ENCODE assay signal across 23 cellular contexts in the genomic region with DNA sequence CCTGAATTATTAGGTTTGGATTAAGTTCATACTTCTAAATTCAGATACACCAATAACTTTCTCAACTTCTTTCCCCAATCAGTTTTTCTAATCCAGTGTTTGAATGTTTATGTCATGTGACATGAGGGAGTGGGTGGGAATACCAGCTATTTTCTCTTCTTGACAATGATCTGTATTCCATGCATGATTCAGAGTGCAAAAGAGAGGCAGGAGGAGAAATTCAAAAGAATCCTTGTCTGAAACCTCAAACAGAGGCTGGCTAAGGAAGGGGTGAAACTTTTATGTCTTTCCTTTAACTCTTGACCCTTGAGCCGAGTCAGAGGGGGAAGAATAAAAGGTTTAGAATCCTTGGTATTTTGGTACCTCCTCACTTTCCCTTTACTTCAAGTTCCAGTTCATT.
DNase-seq lines count a peak whose midpoint lies in the region; ATAC-seq, FAIRE-seq and TF ChIP-seq lines count a peak whose summit lies in the region.
"Had no signal": no experiment of that assay in that cellular context is flagged by ENCODE, and none has a peak within 500 bp of the region (broad histone marks: within the 10 kb centered on the region; RNA-seq: fewer than 3 reads in every experiment).

No MANE protein-coding gene starts in this region.

- intact Hi-C loops in left cardiac atrium (cut with DNase I), result loop anchor here in 1 of 2 donors (10.0 kb wide), 1 partner anchor 107 kb away; no protein-coding TSS in a partner anchor

- H3K4me2 ChIP-seq in GM23248 (ENCODE audit: unreplicated experiment), result peak overlapping the region; percentile 32

- peak overlapping the region; percentile 67 for H2AFZ ChIP-seq in GM23248

- H3K36me3 ChIP-seq in GM23248 (ENCODE audit: low read depth), result no peaks in the 10 kb centered on the region
- no peaks in the 10 kb centered on the region for H3K36me3 ChIP-seq in WERI-Rb-1
- H3K36me3 ChIP-seq: lower lobe of right lung, Peyer's patch had no signal

- H3K9ac ChIP-seq in GM23248, result no peak overlapping the region

- 3 to 23% methylated on average over 1 of the region's 1 CpG for WGBS in GM23248 (ENCODE audit: low coverage in 1 of 2, low lambda C conversion rate in 2 of 2, missing lambda C conversion rate in 2 of 2), 2 experiments

- FAIRE-seq in frontal cortex (lab: Jason Lieb, UNC), result no peak
- FAIRE-seq: keratinocyte had no signal

- H3K4me1 ChIP-seq in GM23248 (ENCODE audit: insufficient read depth), result peaks cover 27% of the 10 kb centered on the region

- H3K9me3 ChIP-seq in GM23248 (ENCODE audit: low read depth) (no peaks in the 10 kb centered on the region), WERI-Rb-1 (ENCODE audit: severe bottlenecking) (no peaks in the 10 kb centered on the region)
- H3K9me3 ChIP-seq: lower lobe of right lung, Peyer's patch had no signal

- H4K20me1 ChIP-seq in GM23248 (ENCODE audit: insufficient read depth), result no peaks in the 10 kb centered on the region

- H3K27ac ChIP-seq in GM23248, result 0 out of 2 replicates have a peak overlapping the region, but pooled peaks have one; percentile 7
- H3K27ac ChIP-seq in WERI-Rb-1, result no peak overlapping the region
- H3K27ac ChIP-seq: epithelial cell of prostate, lower lobe of right lung, Peyer's patch, skin epidermis had no signal

- no peak overlapping the region for H3K4me3 ChIP-seq in GM23248
- H3K4me3 ChIP-seq in fibroblast of pulmonary artery (replicated peaks; ENCODE audit: low read depth, low read length), result no peak overlapping the region
- no peak overlapping the region for H3K4me3 ChIP-seq in WERI-Rb-1 (ENCODE audit: low read depth, low read length)
- H3K4me3 ChIP-seq: lower lobe of right lung, Peyer's patch, skin epidermis had no signal

- no peak for ATAC-seq in left cardiac atrium
- ATAC-seq: lower lobe of right lung had no signal

- H3K79me2 ChIP-seq in GM23248 (ENCODE audit: insufficient read depth), result no peaks in the 10 kb centered on the region

- DNase-seq in GM23248 (peak; percentile 45), astrocyte of the hippocampus (ENCODE audit: low read depth, low spot score) (peak; percentile 41), fibroblast of pulmonary artery (ENCODE audit: low read depth) (peak; percentile 34), renal cortical epithelial cell (ENCODE audit: low read depth) (peak; percentile 49), WERI-Rb-1 (no peak), cerebellum (ENCODE audit: low spot score) (no peak), frontal cortex (ENCODE audit: low spot score in 2 of 2) (no peak), left cardiac atrium (no peak)
- DNase-seq: activated CD4-positive, alpha-beta T cell treated with anti-CD3 and anti-CD28 coated beads for 4 hours; activated naive CD4-positive, alpha-beta T cell treated with Interleukin-2 at 50 U/mL for 16 hours; activated T-cell treated with anti-CD3 and anti-CD28 coated beads, Interleukin-2, amount 50 U/mL, for 48 hours; amniotic stem cell; CD4-positive, alpha-beta T cell; Karpas-422; lower lobe of right lung; NCI-H187; NCI-H526 treated with DMSO at 0.1 percent for 48 hours; Peyer's patch; stimulated activated CD4-positive, alpha-beta T cell treated with anti-CD3 and anti-CD28 coated beads, Interleukin-2, amount 100 ng/mL, for 24 hours; T-helper 1 cell had no signal

- H3K9me2 ChIP-seq in GM23248 (ENCODE audit: insufficient read depth), result 0 out of 2 replicates have a peak, but pooled peaks cover 3% of the 10 kb centered on the region

- H3K27me3 ChIP-seq in GM23248 (replicated peaks; ENCODE audit: insufficient read depth), result no peaks in the 10 kb centered on the region
- no peaks in the 10 kb centered on the region for H3K27me3 ChIP-seq in WERI-Rb-1 (ENCODE audit: insufficient read depth, low read depth, severe bottlenecking)
- H3K27me3 ChIP-seq: Peyer's patch had no signal

- in situ Hi-C loops in GM23248 (cut with MboI), result no loop called here

- peaks cover 8% of the 10 kb centered on the region; the same call in 1 of the 2 replicates for H3F3A ChIP-seq in GM23248 (ENCODE audit: insufficient read depth)

- TF ChIP-seq CTCF in fibroblast of pulmonary artery (IDR thresholded peaks at IDR 0.05; ENCODE audit: low read length, missing control alignments), result no peak
- TF ChIP-seq CTCF in WERI-Rb-1 (IDR thresholded peaks at IDR 0.05; ENCODE audit: low read depth, low read length), result no peak

Comparison
In these comparisons a context has a peak if more than half of its experiments do, and no peak if none do; other contexts are left out.
1. DNase-seq: peak in GM23248 (single experiment), astrocyte of the hippocampus (single experiment), fibroblast of pulmonary artery (single experiment) and renal cortical epithelial cell (single experiment); none in WERI-Rb-1 (single experiment), cerebellum (single experiment), frontal cortex (0 of 2) and left cardiac atrium (single experiment).